ENCODE assay signal across 12 cellular contexts in genomic region chr1:10045480-10046355, GRCh38. TPM values are rescaled to one million over a fixed set of nuclear protein-coding genes. Genes with fewer than 3 reads are reported as not detected.
DNase-seq lines count a peak whose midpoint lies in the region; ATAC-seq and TF ChIP-seq lines count a peak whose summit lies in the region.
"Had no signal": no experiment of that assay in that cellular context is flagged by ENCODE, and none has a peak within 500 bp of the region (broad histone marks: within the 10 kb centered on the region; RNA-seq: fewer than 3 reads in every experiment).

No MANE protein-coding gene starts in this region.

- peak overlapping the region; percentile 49 for H3K4me3 ChIP-seq in thoracic aorta
- H3K4me3 ChIP-seq: colonic mucosa, SJCRH30 had no signal

- no peaks in the 10 kb centered on the region for H3K36me3 ChIP-seq in thoracic aorta
- H3K36me3 ChIP-seq: colonic mucosa had no signal

- TF ChIP-seq CTCF in thoracic aorta (IDR thresholded peaks at IDR 0.05) = no peak

- H3K27ac ChIP-seq in thoracic aorta = peak overlapping the region; percentile 64 to 71
- H3K27ac ChIP-seq: colonic mucosa, SJCRH30 had no signal

- H3K4me1 ChIP-seq in thoracic aorta (ENCODE audit: control insufficient read depth in 1 of 2, low read depth in 2 of 2) = peaks cover 17 to 36% of the 10 kb centered on the region in 2 donors
- H3K4me1 ChIP-seq: colonic mucosa had no signal

- peak; percentile 98 for DNase-seq in NCI-H2171 treated with DMSO at 0.1 percent for 48 hours (lab: John Stamatoyannopoulos, UW)
- peak; percentile 96 for DNase-seq in cerebellar cortex (ENCODE audit: low spot score)
- DNase-seq in left kidney (ENCODE audit: low read depth, low spot score) = peak; percentile 31
- DNase-seq in thoracic aorta (ENCODE audit: low spot score) = no peak
- DNase-seq in medulla oblongata (ENCODE audit: extremely low spot score) = no peak
- no peak for DNase-seq in D341Med (ENCODE audit: low spot score)
- DNase-seq: activated CD8-positive, alpha-beta memory T cell treated with anti-CD3 and anti-CD28 coated beads, Interleukin-2, amount 10 ng/mL, durations not matched to agents 7 days and 5 days; colonic mucosa; GDM1; stimulated activated naive CD4-positive, alpha-beta T cell had no signal

- ATAC-seq in thoracic aorta (ENCODE audit: insufficient number of reproducible peaks, low FRiP score, low read depth) (no peak), HG03469 (IDR thresholded peaks at IDR 0.05; ENCODE audit: unreplicated experiment) (no peak)
- ATAC-seq: activated CD8-positive, alpha-beta memory T cell treated with anti-CD3 and anti-CD28 coated beads, Interleukin-2, amount 10 ng/mL, durations not matched to agents 7 days and 5 days had no signal

- H3K9me3 ChIP-seq in thoracic aorta = no peaks in the 10 kb centered on the region
- H3K9me3 ChIP-seq: colonic mucosa, SJCRH30 had no signal

- H3K27me3 ChIP-seq in thoracic aorta (replicated peaks; ENCODE audit: insufficient read depth) = no peaks in the 10 kb centered on the region
- H3K27me3 ChIP-seq: colonic mucosa, SJCRH30 had no signal

RNA-seq across cellular contexts. Expression of gene UBE4B, which starts 13.0 kb away (rescaled TPM):
- 10 to 100 TPM; 55.0 to 89.2 TPM for total RNA-seq in thoracic aorta

RNA-seq across cellular contexts. Expression of gene RBP7, which starts 48.7 kb away (rescaled TPM):
- total RNA-seq in thoracic aorta = 10 to 100 TPM in 1 of 2 donors, 1 to 10 TPM in 1; 2.2 to 24.1 TPM
- total RNA-seq: activated CD8-positive, alpha-beta memory T cell treated with anti-CD3 and anti-CD28 coated beads, Interleukin-2, amount 10 ng/mL, durations not matched to agents 7 days and 5 days; SJCRH30 had no signal

Comparison
In these comparisons a context has a peak if more than half of its experiments do, and no peak if none do; other contexts are left out.
1. DNase-seq: peak in NCI-H2171 treated with DMSO at 0.1 percent for 48 hours (single experiment), cerebellar cortex (single experiment) and left kidney (single experiment); none in thoracic aorta (single experiment), medulla oblongata (single experiment) and D341Med (single experiment).